8 cellular contexts compared by ENCODE assay signal in the genomic region with DNA sequence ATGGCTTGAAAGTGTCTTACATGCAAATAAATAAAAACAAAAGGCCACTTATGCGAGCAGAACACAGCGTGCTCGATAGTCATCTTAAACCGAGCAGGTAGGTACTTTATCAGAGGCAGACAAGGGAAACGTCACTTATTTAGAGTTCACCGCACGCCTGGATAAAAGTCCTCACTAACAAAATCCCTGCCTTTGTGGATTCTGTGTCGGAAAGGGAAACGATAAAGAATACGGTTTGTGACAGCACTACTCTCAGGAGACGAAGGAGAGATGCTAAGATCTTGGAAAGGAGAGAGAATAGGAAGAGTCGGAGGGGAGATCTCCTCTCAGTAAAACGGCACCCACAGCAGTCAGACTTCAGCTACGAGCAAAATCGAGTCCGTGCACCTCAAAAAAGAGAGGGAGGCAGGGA. TPM values are rescaled to one million over a fixed set of nuclear protein-coding genes. Genes with fewer than 3 reads are reported as not detected.
A peak's percentile ranks its signal among the peaks of the same experiment; 100 is the strongest.
DNase-seq lines count a peak whose midpoint lies in the region; ATAC-seq, FAIRE-seq and TF ChIP-seq lines count a peak whose summit lies in the region.

No MANE protein-coding gene starts in this region.

- TF ChIP-seq CTCF in CD4-positive, alpha-beta T cell (IDR thresholded peaks at IDR 0.05) = no peak
- TF ChIP-seq CTCF in HL-60 (IDR thresholded peaks at IDR 0.05; ENCODE audit: insufficient read depth, low read length) = no peak
- no peak for TF ChIP-seq CTCF in D721Med (IDR thresholded peaks at IDR 0.05; ENCODE audit: insufficient read depth, missing control alignments)

- peak overlapping the region; percentile 96 for H3K4me3 Mint-ChIP-seq in CD4-positive, alpha-beta T cell
- peak overlapping the region; percentile 91 for H3K4me3 Mint-ChIP-seq in activated naive CD8-positive, alpha-beta T cell treated with anti-CD3 and anti-CD28 coated beads, Interleukin-2, amount 50 U/mL, for 24 hours

- peak overlapping the region; percentile 93 for H3K9ac ChIP-seq in skeletal muscle satellite cell (ENCODE audit: low read depth, low read length)

- no peaks in the 10 kb centered on the region for H3K27me3 ChIP-seq in CD4-positive, alpha-beta T cell (ENCODE audit: control insufficient read depth, insufficient read depth, low read length)
- H3K27me3 ChIP-seq in HL-60 (ENCODE audit: insufficient read depth, poor library complexity, severe bottlenecking) (no peaks in the 10 kb centered on the region), skeletal muscle satellite cell (ENCODE audit: control insufficient read depth, insufficient read depth, low read length) (no peaks in the 10 kb centered on the region)

- no peak overlapping the region for H3K27ac ChIP-seq in CD4-positive, alpha-beta T cell (ENCODE audit: low read depth, low read length)
- H3K27ac ChIP-seq in HL-60 (replicated peaks) = peak overlapping the region; percentile 68

- H3K9me3 Mint-ChIP-seq in CD4-positive, alpha-beta T cell = no peaks in the 10 kb centered on the region
- H3K9me3 Mint-ChIP-seq in activated naive CD8-positive, alpha-beta T cell treated with anti-CD3 and anti-CD28 coated beads, Interleukin-2, amount 50 U/mL, for 24 hours = no peaks in the 10 kb centered on the region

- H3K36me3 Mint-ChIP-seq in CD4-positive, alpha-beta T cell (ENCODE audit: low read depth) = peaks cover 30% of the 10 kb centered on the region
- peaks cover 8% of the 10 kb centered on the region for H3K36me3 Mint-ChIP-seq in activated naive CD8-positive, alpha-beta T cell treated with anti-CD3 and anti-CD28 coated beads, Interleukin-2, amount 50 U/mL, for 24 hours (ENCODE audit: low read depth)

- ATAC-seq in CD4-positive, alpha-beta T cell (ENCODE audit: poor library complexity) = peak; percentile 16
- peak; percentile 10 for ATAC-seq in GM19467 (IDR thresholded peaks at IDR 0.05; ENCODE audit: unreplicated experiment)
- ATAC-seq in activated naive CD8-positive, alpha-beta T cell treated with anti-CD3 and anti-CD28 coated beads, Interleukin-2, amount 50 U/mL, for 24 hours = no peak

- H3K36me3 ChIP-seq in skeletal muscle satellite cell (ENCODE audit: insufficient read depth, low read length) = peaks cover 6% of the 10 kb centered on the region

- no peaks in the 10 kb centered on the region for H3K27me3 Mint-ChIP-seq in CD4-positive, alpha-beta T cell
- H3K27me3 Mint-ChIP-seq in activated naive CD8-positive, alpha-beta T cell treated with anti-CD3 and anti-CD28 coated beads, Interleukin-2, amount 50 U/mL, for 24 hours = no peaks in the 10 kb centered on the region

- H3K4me1 Mint-ChIP-seq in CD4-positive, alpha-beta T cell (ENCODE audit: low read depth) = peaks cover 40% of the 10 kb centered on the region
- peaks cover 27% of the 10 kb centered on the region for H3K4me1 Mint-ChIP-seq in activated naive CD8-positive, alpha-beta T cell treated with anti-CD3 and anti-CD28 coated beads, Interleukin-2, amount 50 U/mL, for 24 hours

- peaks cover 23% of the 10 kb centered on the region for H3K4me1 ChIP-seq in skeletal muscle satellite cell (ENCODE audit: control insufficient read depth, insufficient read depth, low read length)

- no peak for DNase-seq in CD4-positive, alpha-beta T cell
- no peak for DNase-seq in HL-60 (ENCODE audit: low read depth in 1 of 2, low spot score in 1 of 2)
- DNase-seq in activated naive CD8-positive, alpha-beta T cell treated with anti-CD3 and anti-CD28 coated beads, Interleukin-2, amount 50 U/mL, for 24 hours = no peak
- no peak for DNase-seq in posterior vena cava (ENCODE audit: low spot score)
- DNase-seq in D721Med (ENCODE audit: insufficient read length, low spot score) = no peak

- intact Hi-C loops in CD4-positive, alpha-beta T cell (cut with DNase I, micrococcal nuclease) = loop anchor here (2.0 to 10.0 kb wide), 4 partner anchors 88 to 208 kb away; partner anchors contain the start of genes CAB39L (in 1 of the 2), KPNA3 (in 1 of the 2), PHF11 (in 1 of the 2) and SETDB2 (in 1 of the 2)
- intact Hi-C loops in posterior vena cava (cut with DNase I) = no loop called here

- no peaks in the 10 kb centered on the region for H3K9me3 ChIP-seq in CD4-positive, alpha-beta T cell (ENCODE audit: control insufficient read depth, low read length)
- H3K9me3 ChIP-seq in skeletal muscle satellite cell (replicated peaks; ENCODE audit: low read length) = no peaks in the 10 kb centered on the region

- H3K27ac Mint-ChIP-seq in CD4-positive, alpha-beta T cell = peak overlapping the region; percentile 75
- H3K27ac Mint-ChIP-seq in activated naive CD8-positive, alpha-beta T cell treated with anti-CD3 and anti-CD28 coated beads, Interleukin-2, amount 50 U/mL, for 24 hours = peak overlapping the region; percentile 90

- POLR2A ChIA-PET in CD4-positive, alpha-beta T cell (lab: Charles Lee) = interaction anchor here (0.8 to 3.0 kb wide), 8 partner anchors 12 to 438 kb away, joined by 3 to 34 read pairs (median 6); partner anchors contain the start of genes CAB39L, KPNA3, PHF11 and SETDB2

- no peak for FAIRE-seq in D721Med (lab: Jason Lieb, UNC)

- H3K4me3 ChIP-seq in HL-60 (replicated peaks; ENCODE audit: insufficient read depth, low read length) (peak overlapping the region; percentile 95), iPS-11a (ENCODE audit: low read depth, low read length) (peak overlapping the region; percentile 92), skeletal muscle satellite cell (ENCODE audit: low read length) (peak overlapping the region; percentile 97)

- H3K4me2 ChIP-seq in skeletal muscle satellite cell (ENCODE audit: low read length) = peak overlapping the region; percentile 99

- CTCF ChIA-PET in CD4-positive, alpha-beta T cell (lab: Charles Lee) = interaction anchor here (0.5 to 1.1 kb wide), 2 partner anchors 21 to 22 kb away, joined by 4 to 5 read pairs; no protein-coding TSS in a partner anchor

RNA-seq across cellular contexts. Expression of gene RCBTB1, which starts 0.6 kb away (rescaled TPM):
- total RNA-seq in CD4-positive, alpha-beta T cell = 10 to 100 TPM; 10.3 to 11.4 TPM
- total RNA-seq in skeletal muscle satellite cell (2012; rRNA removed) = 10.9 and 15.5 TPM in 2 replicates
- total RNA-seq in posterior vena cava = 10 to 100 TPM; 12.9 to 13.0 TPM

RNA-seq across cellular contexts. Expression of gene ARL11, which starts 43.5 kb away (rescaled TPM):
- under 1 TPM; 0.11 to 0.14 TPM for total RNA-seq in CD4-positive, alpha-beta T cell
- total RNA-seq in skeletal muscle satellite cell (2012; rRNA removed) = not detected in 2 replicates
- 1 to 10 TPM in 1 of 2 donors, under 1 TPM in 1; 0.71 to 1.9 TPM for total RNA-seq in posterior vena cava

Comparison
In these comparisons a context has a peak if more than half of its experiments do, and no peak if none do; other contexts are left out.
1. intact Hi-C loops: an anchor here in CD4-positive, alpha-beta T cell (2.0 to 10.0 kb wide); none called in posterior vena cava.